In the genomic region with DNA sequence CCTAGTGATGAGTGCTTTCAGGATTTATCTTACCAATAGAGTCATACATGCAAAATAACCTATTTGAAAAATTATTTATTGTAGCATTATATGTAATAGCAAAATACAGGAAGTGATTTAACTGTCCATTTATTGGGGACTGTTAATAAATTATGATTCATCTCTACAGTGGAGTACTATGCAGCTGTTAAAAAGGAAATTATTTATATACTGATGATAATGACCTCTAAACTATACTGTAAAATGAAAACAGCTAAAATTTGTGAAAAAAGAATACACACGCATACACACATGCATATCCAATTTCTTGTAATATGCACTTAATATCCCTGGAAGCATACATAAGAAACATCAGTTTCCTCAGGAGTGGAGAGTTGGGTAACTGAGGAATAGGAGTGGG, we compare ENCODE assay signal across 35 cellular contexts.
"Had no signal": no experiment of that assay in that cellular context is flagged by ENCODE, and none has a peak within 500 bp of the region (broad histone marks: within the 10 kb centered on the region; RNA-seq: fewer than 3 reads in every experiment).

No MANE protein-coding gene starts in this region.

- DNase-seq: Karpas-422, Kasumi-1, MG63, MM.1S, MV-4-11, NCI-H1048, NCI-H1092, NCI-H1092 treated with DMSO at 0.1 percent for 48 hours, NCI-H1105, NCI-H1105 treated with DMSO at 0.1 percent for 48 hours, NCI-H1417, NCI-H1417 treated with DMSO at 0.1 percent for 48 hours, NCI-H1436, NCI-H1436 treated with DMSO at 0.1 percent for 48 hours, NCI-H146, NCI-H1694, NCI-H1694 treated with DMSO at 0.1 percent for 48 hours, NCI-H187, NCI-H187 treated with DMSO at 0.1 percent for 48 hours, NCI-H1930, NCI-H2029, NCI-H2029 treated with DMSO at 0.1 percent for 48 hours, NCI-H2081, NCI-H2081 treated with DMSO at 0.1 percent for 48 hours, NCI-H2107, NCI-H2171, NCI-H2171 treated with DMSO at 0.1 percent for 48 hours, NCI-H2227 treated with DMSO at 0.1 percent for 48 hours, NCI-H226, NCI-H345, NCI-H446, NCI-H446 treated with DMSO at 0.1 percent for 48 hours, NCI-H510A, NCI-H510A treated with DMSO at 0.1 percent for 48 hours, NCI-H524 had no signal

- H3K4me3 ChIP-seq: MG63 had no signal

- H3K36me3 ChIP-seq: MG63 had no signal

- H3K9me3 ChIP-seq: MG63 had no signal
